In genomic region chr7:105429746-105430612, GRCh38 we compare ENCODE assay signal across 8 cellular contexts. TPM values are rescaled to one million over a fixed set of nuclear protein-coding genes. Genes with fewer than 3 reads are reported as not detected.
A peak's percentile ranks its signal among the peaks of the same experiment; 100 is the strongest.
DNase-seq lines count a peak whose midpoint lies in the region; ATAC-seq and TF ChIP-seq lines count a peak whose summit lies in the region.

No MANE protein-coding gene starts in this region.

- H3K79me1 ChIP-seq in H9 (ENCODE audit: insufficient read depth, low read depth, low read length, poor library complexity, severe bottlenecking): no peaks in the 10 kb centered on the region

- no peak overlapping the region for H2AFZ ChIP-seq in H9 (ENCODE audit: low read length)

- no peak overlapping the region for H3K18ac ChIP-seq in H9 (ENCODE audit: insufficient read length, low read depth, low read length)

- H2BK12ac ChIP-seq in H9 (ENCODE audit: insufficient read length, low read depth, low read length): no peak overlapping the region

- no peak overlapping the region for H4K91ac ChIP-seq in H9 (ENCODE audit: insufficient read length, low read depth, low read length)

- no peaks in the 10 kb centered on the region for H4K20me1 ChIP-seq in H9 (ENCODE audit: control insufficient read depth, insufficient read depth, insufficient read length)

- no peak overlapping the region; a peak in 1 of 7 replicates for H3K27ac Mint-ChIP-seq in H9

- peak; percentile 79 for DNase-seq in COLO829 (ENCODE audit: low spot score)
- DNase-seq in H9: peak; percentile 34
- DNase-seq in NCI-H524 treated with DMSO at 0.1 percent for 48 hours (lab: John Stamatoyannopoulos, UW): peak; percentile 25
- DNase-seq in activated T-cell treated with anti-CD3 and anti-CD28 coated beads for 48 hours (ENCODE audit: low read depth): peak; percentile 12
- peak; percentile 61 for DNase-seq in fibroblast of the aortic adventitia (ENCODE audit: low read depth)
- DNase-seq in retinal pigment epithelial cell (ENCODE audit: low read depth): peak; percentile 13

- no peak overlapping the region for H2BK20ac ChIP-seq in H9 (ENCODE audit: low read depth, low read length, poor library complexity, severe bottlenecking)

- no CpG with 5 or more reads among the region's 4 CpGs for WGBS in H9 (ENCODE audit: extremely low coverage, insufficient read length, low lambda C conversion rate)

- no peak overlapping the region for H2AK5ac ChIP-seq in H9 (ENCODE audit: insufficient read length, low read length)

- H3K79me2 ChIP-seq in H9 (ENCODE audit: insufficient read depth, low read length): no peaks in the 10 kb centered on the region

- no peak overlapping the region for H3K23ac ChIP-seq in H9 (ENCODE audit: insufficient read length, low read depth, low read length)

- TF ChIP-seq CTCF in H9 (conservative IDR thresholded peaks at IDR 0.05): peak; percentile 44; the same call in 2 of the 3 replicates
- TF ChIP-seq CTCF in fibroblast of the aortic adventitia (IDR thresholded peaks at IDR 0.05; ENCODE audit: insufficient read depth, low read length): peak; percentile 57
- TF ChIP-seq CTCF in retinal pigment epithelial cell (conservative IDR thresholded peaks at IDR 0.05; ENCODE audit: low read depth, low read length): peak; percentile 66

- ATAC-seq in GM18873 (IDR thresholded peaks at IDR 0.05; ENCODE audit: low FRiP score, unreplicated experiment): no peak
- no peak for ATAC-seq in HG02884 (IDR thresholded peaks at IDR 0.05; ENCODE audit: unreplicated experiment)

- no peaks in the 10 kb centered on the region for H3K4me1 ChIP-seq in H9 (ENCODE audit: insufficient read depth, low read length)

- no peak overlapping the region for H3T11ph ChIP-seq in H9 (ENCODE audit: low read length)

- H3K9ac ChIP-seq in H9 (ENCODE audit: extremely low read depth, insufficient read length, low read length): no peak overlapping the region

- no peak overlapping the region for H4K5ac ChIP-seq in H9 (ENCODE audit: insufficient read length, low read depth, low read length)

- no peaks in the 10 kb centered on the region for H3K27me3 ChIP-seq in H9 (ENCODE audit: insufficient read depth, low read length)

- no peak overlapping the region for H2BK5ac ChIP-seq in H9 (ENCODE audit: insufficient read length, low read length)

- no peak overlapping the region for H4K8ac ChIP-seq in H9 (replicated peaks; ENCODE audit: insufficient read length, low read depth, low read length)

- H3K9me3 Mint-ChIP-seq in H9: no peaks in the 10 kb centered on the region

- no peak overlapping the region for H3K4me2 ChIP-seq in H9 (ENCODE audit: insufficient read depth, insufficient read length, low read length)

- H2BK120ac ChIP-seq in H9 (ENCODE audit: low read depth, low read length, poor library complexity, severe bottlenecking): no peak overlapping the region

- no peak overlapping the region for H3K4ac ChIP-seq in H9 (ENCODE audit: low read depth, low read length)

- H3K14ac ChIP-seq in H9 (ENCODE audit: insufficient read depth, low read length): no peak overlapping the region

- no peaks in the 10 kb centered on the region for H3K4me1 Mint-ChIP-seq in H9

- H3K4me3 Mint-ChIP-seq in H9: no peak overlapping the region

- no peak overlapping the region for H3K27ac ChIP-seq in H9 (ENCODE audit: insufficient read length, low read depth, low read length)

- H3K27me3 Mint-ChIP-seq in H9 (ENCODE audit: low read depth): no peaks in the 10 kb centered on the region

- H3K9me3 ChIP-seq in H9 (ENCODE audit: control insufficient read depth, low read depth, low read length): no peaks in the 10 kb centered on the region

- H3K4me3 ChIP-seq in fibroblast of the aortic adventitia (ENCODE audit: low read depth, low read length) (no peak overlapping the region), retinal pigment epithelial cell (ENCODE audit: low read length) (no peak overlapping the region)

- no peaks in the 10 kb centered on the region for H3K36me3 Mint-ChIP-seq in H9 (ENCODE audit: insufficient read depth in 1 of 3, low read depth in 3 of 3)

- no peaks in the 10 kb centered on the region for H3K23me2 ChIP-seq in H9 (ENCODE audit: insufficient read length, low read depth, low read length, poor library complexity, severe bottlenecking)

- H3K56ac ChIP-seq in H9 (ENCODE audit: insufficient read length, low read depth, low read length): no peak overlapping the region

- H2BK15ac ChIP-seq in H9 (ENCODE audit: low read depth, low read length): no peak overlapping the region

RNA-seq across cellular contexts. Expression of gene SRPK2, which starts 41.3 kb away (rescaled TPM):
- total RNA-seq in H9 (2021): 40.4 and 41.1 TPM in 2 replicates
- total RNA-seq in fibroblast of the aortic adventitia (ENCODE audit: low replicate concordance): 45.0 and 50.8 TPM in 2 replicates

Comparison
In these comparisons a context has a peak if more than half of its experiments do, and no peak if none do; other contexts are left out.
1. DNase-seq: peak in every context shown above with its lines; median percentile 79 in COLO829; 61 in fibroblast of the aortic adventitia; 34 in H9; 25 in NCI-H524 treated with DMSO at 0.1 percent for 48 hours; 13 in retinal pigment epithelial cell; 12 in activated T-cell treated with anti-CD3 and anti-CD28 coated beads for 48 hours.